In the genomic region with DNA sequence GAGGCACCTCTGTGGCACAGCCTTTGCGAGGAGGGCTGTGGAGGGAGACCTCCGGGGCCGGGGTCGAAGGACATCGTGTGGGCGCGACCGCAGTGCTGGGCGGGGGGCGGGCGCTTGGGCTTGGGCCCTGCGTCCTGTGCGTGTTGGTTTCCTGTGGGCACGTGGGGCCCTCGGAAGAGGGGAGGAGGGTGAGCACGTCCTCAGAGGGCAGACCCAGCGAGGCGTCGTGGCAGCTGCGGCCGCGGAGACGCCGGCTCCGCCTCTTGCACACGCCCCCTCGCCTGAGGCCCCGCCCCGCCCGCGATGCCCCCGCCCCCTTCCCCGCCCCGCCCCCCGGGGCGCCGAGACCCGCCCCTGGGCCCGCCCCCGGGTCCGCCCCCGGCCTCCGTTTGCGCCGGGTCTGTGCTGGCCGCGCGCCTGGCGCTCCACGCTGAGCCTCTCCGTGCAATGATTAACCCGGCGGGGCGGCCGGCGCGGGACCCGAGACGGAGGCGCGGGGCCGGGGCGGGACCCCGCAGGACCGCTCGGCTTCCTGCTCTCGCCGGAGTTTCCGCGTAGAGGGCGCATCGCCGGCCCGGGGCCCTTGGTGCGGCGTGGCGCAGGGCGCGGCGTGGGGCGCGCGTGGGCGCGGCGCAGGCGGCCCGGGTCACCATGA, we compare ENCODE assay signal across 1 cellular context.
TF ChIP-seq lines count a peak whose summit lies in the region.

A gene with protein sequence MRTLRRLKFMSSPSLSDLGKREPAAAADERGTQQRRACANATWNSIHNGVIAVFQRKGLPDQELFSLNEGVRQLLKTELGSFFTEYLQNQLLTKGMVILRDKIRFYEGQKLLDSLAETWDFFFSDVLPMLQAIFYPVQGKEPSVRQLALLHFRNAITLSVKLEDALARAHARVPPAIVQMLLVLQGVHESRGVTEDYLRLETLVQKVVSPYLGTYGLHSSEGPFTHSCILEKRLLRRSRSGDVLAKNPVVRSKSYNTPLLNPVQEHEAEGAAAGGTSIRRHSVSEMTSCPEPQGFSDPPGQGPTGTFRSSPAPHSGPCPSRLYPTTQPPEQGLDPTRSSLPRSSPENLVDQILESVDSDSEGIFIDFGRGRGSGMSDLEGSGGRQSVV (plus strand): TSS at position 381 of the 655 bp plus-strand sequence. CDS start 271 bp downstream, at position 652.

TF ChIP-seq in A549, 52 proteins besides CTCF, POLR2A, EP300 and RAD21:
- TF ChIP-seq, protein P1, sequence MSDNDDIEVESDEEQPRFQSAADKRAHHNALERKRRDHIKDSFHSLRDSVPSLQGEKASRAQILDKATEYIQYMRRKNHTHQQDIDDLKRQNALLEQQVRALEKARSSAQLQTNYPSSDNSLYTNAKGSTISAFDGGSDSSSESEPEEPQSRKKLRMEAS (IDR thresholded peaks at IDR 0.05) = peak; percentile 55
- TF ChIP-seq HDAC2 (IDR thresholded peaks at IDR 0.05) (no peak), KDM1A (IDR thresholded peaks at IDR 0.05; ENCODE audit: low read depth) (no peak), CBX2 (IDR thresholded peaks at IDR 0.05; ENCODE audit: borderline replicate concordance, low read depth) (no peak), POLR2AphosphoS2 (conservative IDR thresholded peaks at IDR 0.05; ENCODE audit: low read length) (no peak), ZNF302 (CRISPR knock-in tag; IDR thresholded peaks at IDR 0.05) (no peak), JUN (IDR thresholded peaks at IDR 0.05) (0 out of 5 replicates have a peak, but pooled peaks of 1 of the 2 experiments have one; percentile 14), CHD4 (IDR thresholded peaks at IDR 0.05; ENCODE audit: borderline replicate concordance) (no peak), TFCP2L1 (CRISPR knock-in tag; IDR thresholded peaks at IDR 0.05) (no peak)
- TF ChIP-seq, protein P2, sequence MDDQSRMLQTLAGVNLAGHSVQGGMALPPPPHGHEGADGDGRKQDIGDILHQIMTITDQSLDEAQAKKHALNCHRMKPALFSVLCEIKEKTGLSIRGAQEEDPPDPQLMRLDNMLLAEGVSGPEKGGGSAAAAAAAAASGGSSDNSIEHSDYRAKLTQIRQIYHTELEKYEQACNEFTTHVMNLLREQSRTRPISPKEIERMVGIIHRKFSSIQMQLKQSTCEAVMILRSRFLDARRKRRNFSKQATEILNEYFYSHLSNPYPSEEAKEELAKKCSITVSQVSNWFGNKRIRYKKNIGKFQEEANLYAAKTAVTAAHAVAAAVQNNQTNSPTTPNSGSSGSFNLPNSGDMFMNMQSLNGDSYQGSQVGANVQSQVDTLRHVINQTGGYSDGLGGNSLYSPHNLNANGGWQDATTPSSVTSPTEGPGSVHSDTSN (IDR thresholded peaks at IDR 0.05) = no peak
- TF ChIP-seq, protein P3, sequence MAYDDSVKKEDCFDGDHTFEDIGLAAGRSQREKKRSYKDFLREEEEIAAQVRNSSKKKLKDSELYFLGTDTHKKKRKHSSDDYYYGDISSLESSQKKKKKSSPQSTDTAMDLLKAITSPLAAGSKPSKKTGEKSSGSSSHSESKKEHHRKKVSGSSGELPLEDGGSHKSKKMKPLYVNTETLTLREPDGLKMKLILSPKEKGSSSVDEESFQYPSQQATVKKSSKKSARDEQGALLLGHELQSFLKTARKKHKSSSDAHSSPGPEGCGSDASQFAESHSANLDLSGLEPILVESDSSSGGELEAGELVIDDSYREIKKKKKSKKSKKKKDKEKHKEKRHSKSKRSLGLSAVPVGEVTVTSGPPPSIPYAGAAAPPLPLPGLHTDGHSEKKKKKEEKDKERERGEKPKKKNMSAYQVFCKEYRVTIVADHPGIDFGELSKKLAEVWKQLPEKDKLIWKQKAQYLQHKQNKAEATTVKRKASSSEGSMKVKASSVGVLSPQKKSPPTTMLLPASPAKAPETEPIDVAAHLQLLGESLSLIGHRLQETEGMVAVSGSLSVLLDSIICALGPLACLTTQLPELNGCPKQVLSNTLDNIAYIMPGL (CRISPR knock-in tag; IDR thresholded peaks at IDR 0.05; ENCODE audit: borderline replicate concordance) = no peak
- TF ChIP-seq, protein P4, sequence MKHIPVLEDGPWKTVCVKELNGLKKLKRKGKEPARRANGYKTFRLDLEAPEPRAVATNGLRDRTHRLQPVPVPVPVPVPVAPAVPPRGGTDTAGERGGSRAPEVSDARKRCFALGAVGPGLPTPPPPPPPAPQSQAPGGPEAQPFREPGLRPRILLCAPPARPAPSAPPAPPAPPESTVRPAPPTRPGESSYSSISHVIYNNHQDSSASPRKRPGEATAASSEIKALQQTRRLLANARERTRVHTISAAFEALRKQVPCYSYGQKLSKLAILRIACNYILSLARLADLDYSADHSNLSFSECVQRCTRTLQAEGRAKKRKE (CRISPR knock-in tag; IDR thresholded peaks at IDR 0.05; ENCODE audit: low read depth) = no peak
